In genomic region chr16:67542464-67542863, GRCh38 we compare ENCODE assay signal across 3 cellular contexts.
TF ChIP-seq lines count a peak whose summit lies in the region.

No MANE protein-coding gene starts in this region.

TF ChIP-seq in HEK293, 187 proteins besides CTCF, POLR2A, EP300 and RAD21:
- TF ChIP-seq, protein P1, sequence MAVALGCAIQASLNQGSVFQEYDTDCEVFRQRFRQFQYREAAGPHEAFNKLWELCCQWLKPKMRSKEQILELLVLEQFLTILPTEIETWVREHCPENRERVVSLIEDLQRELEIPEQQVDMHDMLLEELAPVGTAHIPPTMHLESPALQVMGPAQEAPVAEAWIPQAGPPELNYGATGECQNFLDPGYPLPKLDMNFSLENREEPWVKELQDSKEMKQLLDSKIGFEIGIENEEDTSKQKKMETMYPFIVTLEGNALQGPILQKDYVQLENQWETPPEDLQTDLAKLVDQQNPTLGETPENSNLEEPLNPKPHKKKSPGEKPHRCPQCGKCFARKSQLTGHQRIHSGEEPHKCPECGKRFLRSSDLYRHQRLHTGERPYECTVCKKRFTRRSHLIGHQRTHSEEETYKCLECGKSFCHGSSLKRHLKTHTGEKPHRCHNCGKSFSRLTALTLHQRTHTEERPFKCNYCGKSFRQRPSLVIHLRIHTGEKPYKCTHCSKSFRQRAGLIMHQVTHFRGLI (tag by site-specific recombination; IDR thresholded peaks at IDR 0.05): peak; percentile 88
- TF ChIP-seq HOXA7 (CRISPR knock-in tag; IDR thresholded peaks at IDR 0.05; ENCODE audit: borderline replicate concordance) (no peak), ZFHX2 (tag by site-specific recombination; conservative IDR thresholded peaks at IDR 0.05) (peak; percentile 70), KLF1 (tag by site-specific recombination; IDR thresholded peaks at IDR 0.05) (peak; percentile 51; the same call in 1 of the 2 replicates), ZNF549 (tag by site-specific recombination; IDR thresholded peaks at IDR 0.05) (no peak), SP2 (tag by site-specific recombination; IDR thresholded peaks at IDR 0.05) (peak; percentile 70), ZNF837 (tag by site-specific recombination; IDR thresholded peaks at IDR 0.05) (no peak), EGR2 (tag by site-specific recombination; IDR thresholded peaks at IDR 0.05; ENCODE audit: low read depth) (peak; percentile 90), ZNF530 (tag by site-specific recombination; IDR thresholded peaks at IDR 0.05; ENCODE audit: low read depth) (no peak)
- TF ChIP-seq, protein P2, sequence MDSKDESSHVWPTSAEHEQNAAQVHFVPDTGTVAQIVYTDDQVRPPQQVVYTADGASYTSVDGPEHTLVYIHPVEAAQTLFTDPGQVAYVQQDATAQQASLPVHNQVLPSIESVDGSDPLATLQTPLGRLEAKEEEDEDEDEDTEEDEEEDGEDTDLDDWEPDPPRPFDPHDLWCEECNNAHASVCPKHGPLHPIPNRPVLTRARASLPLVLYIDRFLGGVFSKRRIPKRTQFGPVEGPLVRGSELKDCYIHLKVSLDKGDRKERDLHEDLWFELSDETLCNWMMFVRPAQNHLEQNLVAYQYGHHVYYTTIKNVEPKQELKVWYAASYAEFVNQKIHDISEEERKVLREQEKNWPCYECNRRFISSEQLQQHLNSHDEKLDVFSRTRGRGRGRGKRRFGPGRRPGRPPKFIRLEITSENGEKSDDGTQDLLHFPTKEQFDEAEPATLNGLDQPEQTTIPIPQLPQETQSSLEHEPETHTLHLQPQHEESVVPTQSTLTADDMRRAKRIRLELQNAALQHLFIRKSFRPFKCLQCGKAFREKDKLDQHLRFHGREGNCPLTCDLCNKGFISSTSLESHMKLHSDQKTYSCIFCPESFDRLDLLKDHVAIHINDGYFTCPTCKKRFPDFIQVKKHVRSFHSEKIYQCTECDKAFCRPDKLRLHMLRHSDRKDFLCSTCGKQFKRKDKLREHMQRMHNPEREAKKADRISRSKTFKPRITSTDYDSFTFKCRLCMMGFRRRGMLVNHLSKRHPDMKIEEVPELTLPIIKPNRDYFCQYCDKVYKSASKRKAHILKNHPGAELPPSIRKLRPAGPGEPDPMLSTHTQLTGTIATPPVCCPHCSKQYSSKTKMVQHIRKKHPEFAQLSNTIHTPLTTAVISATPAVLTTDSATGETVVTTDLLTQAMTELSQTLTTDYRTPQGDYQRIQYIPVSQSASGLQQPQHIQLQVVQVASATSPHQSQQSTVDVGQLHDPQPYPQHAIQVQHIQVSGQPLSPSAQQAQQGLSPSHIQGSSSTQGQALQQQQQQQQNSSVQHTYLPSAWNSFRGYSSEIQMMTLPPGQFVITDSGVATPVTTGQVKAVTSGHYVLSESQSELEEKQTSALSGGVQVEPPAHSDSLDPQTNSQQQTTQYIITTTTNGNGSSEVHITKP (tag by site-specific recombination; IDR thresholded peaks at IDR 0.05): peak; percentile 52; the same call in 1 of the 2 replicates
TF ChIP-seq in HEK293: peak in this region for 6.

TF ChIP-seq in SK-N-SH treated with all-trans-retinoic acid at 6 μM for 48 hours, 23 proteins besides CTCF, POLR2A, EP300 and RAD21:
- TF ChIP-seq ZNF8 (CRISPR knock-in tag; IDR thresholded peaks at IDR 0.05) (no peak), RARB (CRISPR knock-in tag; IDR thresholded peaks at IDR 0.05) (no peak), POU6F1 (CRISPR knock-in tag; IDR thresholded peaks at IDR 0.05; ENCODE audit: borderline replicate concordance, low read depth) (no peak), ESRRG (CRISPR knock-in tag; IDR thresholded peaks at IDR 0.05) (no peak), TSHZ2 (CRISPR knock-in tag; IDR thresholded peaks at IDR 0.05) (no peak), TOX (CRISPR knock-in tag; IDR thresholded peaks at IDR 0.05; ENCODE audit: borderline replicate concordance) (no peak), ARNTL (CRISPR knock-in tag; IDR thresholded peaks at IDR 0.05; ENCODE audit: borderline replicate concordance, low read depth) (no peak), PPARA (CRISPR knock-in tag; IDR thresholded peaks at IDR 0.05; ENCODE audit: borderline replicate concordance) (no peak)
TF ChIP-seq in SK-N-SH treated with all-trans-retinoic acid at 6 μM for 48 hours: peak in this region for 0.

TF ChIP-seq in HepG2, 621 proteins besides CTCF, POLR2A, EP300 and RAD21:
- TF ChIP-seq RBM22 (optimal IDR thresholded peaks at IDR 0.05; ENCODE audit: low read length) (peak; percentile 24), FIP1L1 (IDR thresholded peaks at IDR 0.05; ENCODE audit: borderline replicate concordance, insufficient read depth, low read depth, low read length) (no peak)
